32 cellular contexts compared by ENCODE assay signal in the genomic region with DNA sequence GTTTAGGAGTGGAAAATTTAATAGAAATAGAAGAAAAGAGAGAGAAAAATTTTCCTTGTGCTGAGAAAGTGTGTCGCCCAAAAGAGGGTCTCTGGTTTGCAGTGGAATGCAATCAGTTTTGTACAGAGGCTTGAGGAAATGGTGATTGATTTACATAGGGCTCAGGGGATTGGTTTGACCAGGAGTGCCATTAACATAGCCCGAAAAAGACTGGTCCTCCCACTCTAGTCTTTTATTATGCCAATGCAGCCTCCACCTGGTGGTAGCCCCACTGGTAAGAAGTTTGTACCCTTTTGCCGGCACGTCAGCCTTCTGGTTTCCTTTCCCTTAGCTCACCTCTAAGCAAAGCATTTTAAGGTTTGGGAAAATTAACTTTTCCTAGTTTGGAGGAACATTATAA.
"Had no signal": no experiment of that assay in that cellular context is flagged by ENCODE, and none has a peak within 500 bp of the region (broad histone marks: within the 10 kb centered on the region; RNA-seq: fewer than 3 reads in every experiment).

No MANE protein-coding gene starts in this region.

- H3K4me3 Mint-ChIP-seq: activated B cell treated with CpG ODN at 0.5 μM for 24 hours; activated CD4-positive, alpha-beta memory T cell treated with anti-CD3 and anti-CD28 coated beads for 36 hours; activated CD8-positive, alpha-beta memory T cell treated with anti-CD3 and anti-CD28 coated beads, Interleukin-2, amount 10 ng/mL, durations not matched to agents 7 days and 5 days; activated CD8-positive, alpha-beta T cell treated with anti-CD3 and anti-CD28 coated beads, Interleukin-2, amount 10 ng/mL, durations not matched to agents 7 days and 5 days; activated naive CD4-positive, alpha-beta T cell treated with anti-CD3 and anti-CD28 coated beads for 36 hours; activated naive CD4-positive, alpha-beta T cell treated with anti-CD3 and anti-CD28 coated beads, Interleukin-2, amount 50 U/mL, for 24 hours; activated naive CD8-positive, alpha-beta T cell treated with anti-CD3 and anti-CD28 coated beads for 36 hours; activated naive CD8-positive, alpha-beta T cell treated with anti-CD3 and anti-CD28 coated beads, Interleukin-2, amount 50 U/mL, for 24 hours; activated T-helper 1 cell treated with anti-CD3 and anti-CD28 coated beads, Interleukin-12 subunit alpha, Interleukin-12 subunit beta, Interleukin-2, Interleukin-4 antibody, amounts not matched to agents 30 ng/mL and 10 ng/mL and 1 ng/mL, durations not matched to agents 14 hours and 24 hours and 36 hours; effector memory CD8-positive, alpha-beta T cell had no signal

- H3K27ac Mint-ChIP-seq: activated B cell treated with CpG ODN at 0.5 μM for 24 hours; activated CD4-positive, alpha-beta memory T cell treated with anti-CD3 and anti-CD28 coated beads for 36 hours; activated CD8-positive, alpha-beta memory T cell treated with anti-CD3 and anti-CD28 coated beads, Interleukin-2, amount 10 ng/mL, durations not matched to agents 7 days and 5 days; activated CD8-positive, alpha-beta T cell treated with anti-CD3 and anti-CD28 coated beads, Interleukin-2, amount 10 ng/mL, durations not matched to agents 7 days and 5 days; activated naive CD4-positive, alpha-beta T cell treated with anti-CD3 and anti-CD28 coated beads for 36 hours; activated naive CD4-positive, alpha-beta T cell treated with anti-CD3 and anti-CD28 coated beads, Interleukin-2, amount 50 U/mL, for 24 hours; activated naive CD8-positive, alpha-beta T cell treated with anti-CD3 and anti-CD28 coated beads for 36 hours; activated naive CD8-positive, alpha-beta T cell treated with anti-CD3 and anti-CD28 coated beads, Interleukin-2, amount 50 U/mL, for 24 hours; activated T-helper 1 cell treated with anti-CD3 and anti-CD28 coated beads, Interleukin-12 subunit alpha, Interleukin-12 subunit beta, Interleukin-2, Interleukin-4 antibody, amounts not matched to agents 30 ng/mL and 10 ng/mL and 1 ng/mL, durations not matched to agents 14 hours and 24 hours and 36 hours; activated T-helper 2 cell treated with anti-CD3 and anti-CD28 coated beads, Interferon-gamma antibody, Interleukin-2, Interleukin-4, amounts not matched to agents 10 μg/mL and 5 μg/mL and 100 μg/mL, durations not matched to agents 14 hours and 24 hours and 36 hours; effector memory CD8-positive, alpha-beta T cell had no signal

- H3K36me3 ChIP-seq: adrenal gland, esophagus muscularis mucosa, gastrocnemius medialis, heart left ventricle had no signal

- H3K4me1 ChIP-seq: adrenal gland, body of pancreas, esophagus muscularis mucosa, foreskin keratinocyte, gastrocnemius medialis, heart left ventricle had no signal

- H3K27ac ChIP-seq: adrenal gland, body of pancreas, esophagus muscularis mucosa, foreskin keratinocyte, gastrocnemius medialis, heart left ventricle, VCaP had no signal

- H3K9me3 ChIP-seq: adrenal gland, gastrocnemius medialis had no signal

- H3K36me3 Mint-ChIP-seq: activated CD4-positive, alpha-beta memory T cell treated with anti-CD3 and anti-CD28 coated beads for 36 hours; activated CD8-positive, alpha-beta memory T cell treated with anti-CD3 and anti-CD28 coated beads, Interleukin-2, amount 10 ng/mL, durations not matched to agents 7 days and 5 days; activated naive CD4-positive, alpha-beta T cell treated with anti-CD3 and anti-CD28 coated beads, Interleukin-2, amount 50 U/mL, for 24 hours; activated naive CD8-positive, alpha-beta T cell treated with anti-CD3 and anti-CD28 coated beads for 36 hours had no signal

- H3K4me1 Mint-ChIP-seq: activated B cell treated with CpG ODN at 0.5 μM for 24 hours; activated CD8-positive, alpha-beta memory T cell treated with anti-CD3 and anti-CD28 coated beads, Interleukin-2, amount 10 ng/mL, durations not matched to agents 7 days and 5 days; activated naive CD4-positive, alpha-beta T cell treated with anti-CD3 and anti-CD28 coated beads, Interleukin-2, amount 50 U/mL, for 24 hours; activated naive CD8-positive, alpha-beta T cell treated with anti-CD3 and anti-CD28 coated beads for 36 hours; activated naive CD8-positive, alpha-beta T cell treated with anti-CD3 and anti-CD28 coated beads, Interleukin-2, amount 50 U/mL, for 24 hours had no signal

- H3K4me3 ChIP-seq: adrenal gland, body of pancreas, esophagus muscularis mucosa, gastrocnemius medialis, heart left ventricle had no signal

- H3K9me3 Mint-ChIP-seq: activated B cell treated with CpG ODN at 0.5 μM for 24 hours; activated naive CD8-positive, alpha-beta T cell treated with anti-CD3 and anti-CD28 coated beads, Interleukin-2, amount 50 U/mL, for 24 hours had no signal

- DNase-seq: activated B cell treated with CpG ODN at 0.5 μM for 24 hours; activated CD4-positive, alpha-beta memory T cell treated with anti-CD3 and anti-CD28 coated beads for 36 hours; activated CD4-positive, alpha-beta T cell treated with anti-CD3 and anti-CD28 coated beads for 48 hours; activated CD8-positive, alpha-beta memory T cell treated with anti-CD3 and anti-CD28 coated beads, Interleukin-2, amount 10 ng/mL, durations not matched to agents 7 days and 5 days; activated CD8-positive, alpha-beta memory T cell treated with anti-CD3 and anti-CD28 coated beads, Interleukin-2, amount 50 U/mL, for 4 hours; activated CD8-positive, alpha-beta T cell treated with anti-CD3 and anti-CD28 coated beads, Interleukin-2, amount 10 ng/mL, durations not matched to agents 7 days and 5 days; activated effector memory CD4-positive, alpha-beta T cell treated with anti-CD3 and anti-CD28 coated beads, Interleukin-2, amount 50 U/mL, for 16 hours; activated naive CD4-positive, alpha-beta T cell treated with anti-CD3 and anti-CD28 coated beads for 36 hours; activated naive CD8-positive, alpha-beta T cell treated with anti-CD3 and anti-CD28 coated beads for 36 hours; activated naive CD8-positive, alpha-beta T cell treated with anti-CD3 and anti-CD28 coated beads, Interleukin-2, amount 50 U/mL, for 24 hours; activated T-cell treated with anti-CD3 and anti-CD28 coated beads, Interleukin-2, amount 50 U/mL, for 1 hour; activated T-cell treated with anti-CD3 and anti-CD28 coated beads, Interleukin-2, amount 50 U/mL, for 48 hours; adrenal gland; amygdala; aorta; body of pancreas; caudate nucleus; cortex of kidney; dermis blood vessel endothelial cell; effector CD4-positive, alpha-beta T cell; effector memory CD8-positive, alpha-beta T cell; erythroblast; foreskin keratinocyte; gastrocnemius medialis; glutamatergic neuron; heart left ventricle; T-helper 2 cell had no signal

- H3K27me3 ChIP-seq: adrenal gland, body of pancreas, esophagus muscularis mucosa, foreskin keratinocyte, gastrocnemius medialis had no signal

- H3K27me3 Mint-ChIP-seq: activated CD4-positive, alpha-beta memory T cell treated with anti-CD3 and anti-CD28 coated beads for 36 hours; activated CD8-positive, alpha-beta memory T cell treated with anti-CD3 and anti-CD28 coated beads, Interleukin-2, amount 10 ng/mL, durations not matched to agents 7 days and 5 days; activated naive CD4-positive, alpha-beta T cell treated with anti-CD3 and anti-CD28 coated beads, Interleukin-2, amount 50 U/mL, for 24 hours; activated naive CD8-positive, alpha-beta T cell treated with anti-CD3 and anti-CD28 coated beads for 36 hours; activated naive CD8-positive, alpha-beta T cell treated with anti-CD3 and anti-CD28 coated beads, Interleukin-2, amount 50 U/mL, for 24 hours; effector memory CD8-positive, alpha-beta T cell had no signal
